ENCODE assay signal across 7 cellular contexts in the genomic region with DNA sequence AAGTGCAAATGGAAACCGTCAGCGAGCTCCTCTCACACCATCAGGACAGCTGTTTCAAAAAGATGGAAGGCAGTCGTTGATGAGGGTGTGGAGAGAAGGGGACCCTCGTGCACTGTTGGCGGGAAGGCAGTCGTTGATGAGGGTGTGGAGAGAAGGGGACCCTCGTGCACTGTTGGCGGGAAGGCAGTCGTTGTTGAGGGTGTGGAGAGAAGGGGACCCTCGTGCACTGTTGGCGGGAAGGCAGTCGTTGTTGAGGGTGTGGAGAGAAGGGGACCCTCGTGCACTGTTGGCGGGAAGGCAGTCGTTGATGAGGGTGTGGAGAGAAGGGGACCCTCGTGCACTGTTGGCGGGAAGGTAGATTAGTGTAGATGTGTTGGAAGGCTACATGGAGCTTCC. TPM values are rescaled to one million over a fixed set of nuclear protein-coding genes. Genes with fewer than 3 reads are reported as not detected.
DNase-seq lines count a peak whose midpoint lies in the region; ATAC-seq, FAIRE-seq and TF ChIP-seq lines count a peak whose summit lies in the region.
"Not testable (repeated sequence)": the region's sequence is repeated elsewhere in the genome, so short reads cannot be mapped to it uniquely, and the experiment has no call there.

No MANE protein-coding gene starts in this region.

- not testable (repeated sequence) for H2AFZ ChIP-seq in astrocyte (ENCODE audit: low read depth, low read length); neural progenitor cell (replicated peaks)

- not testable (repeated sequence) for ATAC-seq in activated CD8-positive, alpha-beta T cell treated with anti-CD3 and anti-CD28 coated beads, Interleukin-2, amount 10 ng/mL, durations not matched to agents 7 days and 5 days; stimulated activated memory B cell treated with anti-CD40 and anti-IgM and Interleukin-4, amounts not matched to agents 10 μg/mL and 1 μg/mL and 100 μg/mL, for 72 hours

- H3K9me3 ChIP-seq in astrocyte (ENCODE audit: insufficient read depth, low read depth, low read length); neural progenitor cell (ENCODE audit: low read depth): not testable (repeated sequence)

- not testable (repeated sequence) for H3K79me2 ChIP-seq in astrocyte (ENCODE audit: insufficient read depth, low read length); neural progenitor cell (ENCODE audit: low read depth)

- not testable (repeated sequence) for H3K27me3 ChIP-seq in astrocyte (ENCODE audit: insufficient read depth, low read length)
- peaks cover 21% of the 10 kb centered on the region for H3K27me3 ChIP-seq in neural progenitor cell

- peaks cover 40% of the 10 kb centered on the region for H3K27me3 Mint-ChIP-seq in IgD-negative memory B cell
- not testable (repeated sequence) for H3K27me3 Mint-ChIP-seq in activated CD8-positive, alpha-beta T cell treated with anti-CD3 and anti-CD28 coated beads, Interleukin-2, amount 10 ng/mL, durations not matched to agents 7 days and 5 days (ENCODE audit: low read depth); astrocyte (ENCODE audit: low read depth, unreplicated experiment); endothelial cell (ENCODE audit: unreplicated experiment); neural progenitor cell (ENCODE audit: insufficient read depth, low read depth)
- peaks cover 14% of the 10 kb centered on the region for H3K27me3 Mint-ChIP-seq in stimulated activated memory B cell treated with anti-CD40 and anti-IgM and Interleukin-4, amounts not matched to agents 10 μg/mL and 1 μg/mL and 100 μg/mL, for 72 hours

- H3F3A ChIP-seq in neural progenitor cell (ENCODE audit: low read depth), result not testable (repeated sequence)

- not testable (repeated sequence) for H3K4me3 ChIP-seq in astrocyte (ENCODE audit: insufficient read depth, low read depth, low read length); neural progenitor cell

- not testable (repeated sequence) for DNase-seq in GM12891 (ENCODE audit: insufficient read length, low spot score); astrocyte (ENCODE audit: low read depth); endothelial cell (ENCODE audit: low spot score); neural progenitor cell (ENCODE audit: low spot score)
- peak; percentile 7 for DNase-seq in activated CD8-positive, alpha-beta T cell treated with anti-CD3 and anti-CD28 coated beads, Interleukin-2, amount 10 ng/mL, durations not matched to agents 7 days and 5 days

- H3K36me3 ChIP-seq in astrocyte (ENCODE audit: insufficient read depth, low read length); neural progenitor cell: not testable (repeated sequence)

- H3K4me2 ChIP-seq in astrocyte (ENCODE audit: low read length); neural progenitor cell: not testable (repeated sequence)

- H3K9ac ChIP-seq in astrocyte (ENCODE audit: low read length); neural progenitor cell: not testable (repeated sequence)

- CTCF ChIA-PET in activated CD8-positive, alpha-beta T cell treated with anti-CD3 and anti-CD28 coated beads, Interleukin-2, amount 10 ng/mL, durations not matched to agents 7 days and 5 days (lab: Charles Lee), result interaction anchor here (0.8 kb wide), 1 partner anchor 9 kb away, joined by 4 read pairs; no protein-coding TSS in a partner anchor

- not testable (repeated sequence) for H3K9me3 Mint-ChIP-seq in IgD-negative memory B cell; activated CD8-positive, alpha-beta T cell treated with anti-CD3 and anti-CD28 coated beads, Interleukin-2, amount 10 ng/mL, durations not matched to agents 7 days and 5 days (ENCODE audit: insufficient read depth); astrocyte (ENCODE audit: unreplicated experiment); endothelial cell (ENCODE audit: unreplicated experiment); neural progenitor cell
- peaks cover 10% of the 10 kb centered on the region for H3K9me3 Mint-ChIP-seq in stimulated activated memory B cell treated with anti-CD40 and anti-IgM and Interleukin-4, amounts not matched to agents 10 μg/mL and 1 μg/mL and 100 μg/mL, for 72 hours

- FAIRE-seq in GM12891 (lab: Jason Lieb, UNC), result peak; percentile 59
- FAIRE-seq in astrocyte (lab: Jason Lieb, UNC), result not testable (repeated sequence)

- POLR2A ChIA-PET in activated CD8-positive, alpha-beta T cell treated with anti-CD3 and anti-CD28 coated beads, Interleukin-2, amount 10 ng/mL, durations not matched to agents 7 days and 5 days (lab: Charles Lee), result not testable (repeated sequence)

- not testable (repeated sequence) for H4K20me1 ChIP-seq in astrocyte (ENCODE audit: insufficient read depth, low read length); neural progenitor cell (ENCODE audit: low read depth)

- H3K4me1 ChIP-seq in astrocyte (ENCODE audit: insufficient read depth, low read length), result peaks cover 31% of the 10 kb centered on the region
- H3K4me1 ChIP-seq in neural progenitor cell, result peaks cover 10% of the 10 kb centered on the region

- not testable (repeated sequence) for H3K36me3 Mint-ChIP-seq in IgD-negative memory B cell, neural progenitor cell
- H3K36me3 Mint-ChIP-seq in activated CD8-positive, alpha-beta T cell treated with anti-CD3 and anti-CD28 coated beads, Interleukin-2, amount 10 ng/mL, durations not matched to agents 7 days and 5 days (ENCODE audit: low read depth), result peaks cover 64% of the 10 kb centered on the region
- peaks cover 13% of the 10 kb centered on the region for H3K36me3 Mint-ChIP-seq in astrocyte (ENCODE audit: low read depth, unreplicated experiment)
- H3K36me3 Mint-ChIP-seq in endothelial cell (ENCODE audit: low read depth, unreplicated experiment), result peaks cover 13% of the 10 kb centered on the region
- peaks cover 59% of the 10 kb centered on the region for H3K36me3 Mint-ChIP-seq in stimulated activated memory B cell treated with anti-CD40 and anti-IgM and Interleukin-4, amounts not matched to agents 10 μg/mL and 1 μg/mL and 100 μg/mL, for 72 hours

- H3K4me3 Mint-ChIP-seq in IgD-negative memory B cell (peak overlapping the region in 2 of 4 donors; percentile 79 to 83), astrocyte (ENCODE audit: unreplicated experiment) (peak overlapping the region; percentile 40), endothelial cell (ENCODE audit: unreplicated experiment) (peak overlapping the region; percentile 67)
- H3K4me3 Mint-ChIP-seq in activated CD8-positive, alpha-beta T cell treated with anti-CD3 and anti-CD28 coated beads, Interleukin-2, amount 10 ng/mL, durations not matched to agents 7 days and 5 days; neural progenitor cell; stimulated activated memory B cell treated with anti-CD40 and anti-IgM and Interleukin-4, amounts not matched to agents 10 μg/mL and 1 μg/mL and 100 μg/mL, for 72 hours: not testable (repeated sequence)

- not testable (repeated sequence) for H3K27ac ChIP-seq in astrocyte (ENCODE audit: low read depth, low read length); neural progenitor cell

- H3K4me1 Mint-ChIP-seq in IgD-negative memory B cell (peaks cover 19 to 22% (median 21%) of the 10 kb centered on the region in 3 donors), astrocyte (ENCODE audit: low read depth, unreplicated experiment) (peaks cover 12% of the 10 kb centered on the region), endothelial cell (ENCODE audit: unreplicated experiment) (peaks cover 29% of the 10 kb centered on the region), neural progenitor cell (peaks cover 23% of the 10 kb centered on the region)
- H3K4me1 Mint-ChIP-seq in activated CD8-positive, alpha-beta T cell treated with anti-CD3 and anti-CD28 coated beads, Interleukin-2, amount 10 ng/mL, durations not matched to agents 7 days and 5 days (ENCODE audit: low read depth), result peaks cover 62% of the 10 kb centered on the region
- H3K4me1 Mint-ChIP-seq in stimulated activated memory B cell treated with anti-CD40 and anti-IgM and Interleukin-4, amounts not matched to agents 10 μg/mL and 1 μg/mL and 100 μg/mL, for 72 hours, result peaks cover 62% of the 10 kb centered on the region

- not testable (repeated sequence) for TF ChIP-seq CTCF in astrocyte (IDR thresholded peaks at IDR 0.05; ENCODE audit: insufficient read depth, low read depth, low read length); endothelial cell (IDR thresholded peaks at IDR 0.05; ENCODE audit: unreplicated experiment); neural progenitor cell (IDR thresholded peaks at IDR 0.05)

- not testable (repeated sequence) for TF ChIP-seq POLR2A in GM12891 (IDR thresholded peaks at IDR 0.05; ENCODE audit: low read depth, low read length)

- H3K27ac Mint-ChIP-seq in IgD-negative memory B cell, result peak overlapping the region in 2 of 3 donors; percentile 1 to 11
- not testable (repeated sequence) for H3K27ac Mint-ChIP-seq in activated CD8-positive, alpha-beta T cell treated with anti-CD3 and anti-CD28 coated beads, Interleukin-2, amount 10 ng/mL, durations not matched to agents 7 days and 5 days; astrocyte (ENCODE audit: unreplicated experiment); endothelial cell (ENCODE audit: unreplicated experiment)
- peak overlapping the region; percentile 37 for H3K27ac Mint-ChIP-seq in neural progenitor cell
- H3K27ac Mint-ChIP-seq in stimulated activated memory B cell treated with anti-CD40 and anti-IgM and Interleukin-4, amounts not matched to agents 10 μg/mL and 1 μg/mL and 100 μg/mL, for 72 hours, result peak overlapping the region; percentile 99

RNA-seq across cellular contexts. Expression of gene EXOC3, which starts 40.8 kb away (rescaled TPM):
- 46.1 TPM for polyA plus RNA-seq in GM12891 (2012; ENCODE audit: low read depth, missing spikeins)
- 25.8 TPM for polyA plus RNA-seq in IgD-negative memory B cell
- total RNA-seq in activated CD8-positive, alpha-beta T cell treated with anti-CD3 and anti-CD28 coated beads, Interleukin-2, amount 10 ng/mL, durations not matched to agents 7 days and 5 days, result 10 to 100 TPM; 62.2 to 62.3 TPM
- total RNA-seq in astrocyte (36.7 and 37.9 TPM in 2 replicates), endothelial cell (ENCODE audit: unreplicated experiment) (43.9 TPM), neural progenitor cell (ENCODE audit: low replicate concordance) (19.2 and 37.6 TPM in 2 replicates)
